In the genomic region with DNA sequence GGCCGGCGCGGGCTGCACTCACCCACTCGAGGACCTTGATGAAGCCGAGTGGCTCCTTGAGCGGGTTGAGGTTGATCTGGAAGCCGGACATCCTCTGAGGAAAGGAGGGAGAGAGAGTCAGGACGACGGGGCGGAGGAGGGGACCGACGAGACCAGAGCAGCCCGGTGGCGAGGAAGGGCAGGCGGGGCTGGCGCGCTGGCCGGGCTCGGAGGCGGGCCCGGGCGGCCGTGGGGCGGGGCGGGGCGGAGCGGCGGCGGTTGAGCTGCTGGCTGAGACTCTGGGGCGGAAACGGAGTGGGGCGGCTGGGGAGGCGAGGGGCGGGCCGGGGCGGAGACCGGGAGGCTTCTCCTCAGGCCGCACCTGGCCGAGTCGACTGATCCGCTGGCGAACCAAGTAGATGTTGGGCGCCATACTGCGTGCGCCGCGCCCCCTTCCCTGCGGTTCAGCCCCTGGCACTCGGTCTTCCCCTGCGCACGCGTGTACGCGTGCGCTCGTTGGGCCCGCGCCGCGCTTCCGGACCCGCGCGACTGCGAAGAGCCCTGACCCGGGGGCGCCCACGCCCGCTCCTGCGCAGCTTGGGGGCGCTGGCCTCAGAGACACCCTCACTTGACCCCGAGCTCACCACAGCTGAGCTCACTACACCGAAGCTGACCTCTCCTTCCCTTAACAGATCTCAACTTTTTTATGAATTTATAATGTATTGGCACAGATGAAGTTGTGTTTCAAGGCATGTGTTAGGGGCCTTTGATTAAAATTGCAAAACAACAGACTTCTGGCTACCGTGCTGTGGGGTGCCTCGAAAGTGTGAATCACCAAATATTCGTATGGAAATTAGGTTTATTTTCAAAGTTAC, we compare ENCODE assay signal across 1 cellular context.
TF ChIP-seq lines count a peak whose summit lies in the region.

SYPL1 (minus strand) TSS at position 195 of the 854 bp plus-strand sequence; CDS start at position 91, 104 bp downstream.

TF ChIP-seq in K562, 482 proteins besides CTCF, POLR2A, EP300 and RAD21 (continued from another document and continues in another):
- no peak for TF ChIP-seq ZNF407 (IDR thresholded peaks at IDR 0.05; ENCODE audit: low read depth)
- TF ChIP-seq ZNF408 (CRISPR knock-in tag; IDR thresholded peaks at IDR 0.05; ENCODE audit: low read depth): no peak
- TF ChIP-seq ZNF57 (CRISPR knock-in tag; IDR thresholded peaks at IDR 0.05): no peak
- TF ChIP-seq RCOR1 (IDR thresholded peaks at IDR 0.05; ENCODE audit: borderline replicate concordance in 1 of 2, low read depth in 2 of 2, low read length in 2 of 2): 0 out of 4 replicates have a peak, but pooled peaks of 1 of the 2 experiments have one; percentile 10
- TF ChIP-seq HDAC8 (tag; IDR thresholded peaks at IDR 0.05): 0 out of 2 replicates have a peak, but pooled peaks have one; percentile 33
- TF ChIP-seq CCAR2 (IDR thresholded peaks at IDR 0.05; ENCODE audit: low read depth, low read length): no peak
- no peak; a peak in 1 of 4 replicates for TF ChIP-seq CSDE1 (IDR thresholded peaks at IDR 0.05)
- TF ChIP-seq POLR3G (IDR thresholded peaks at IDR 0.05; ENCODE audit: extremely low read depth, insufficient read length, insufficient replicate concordance): no peak
- TF ChIP-seq, protein P1, sequence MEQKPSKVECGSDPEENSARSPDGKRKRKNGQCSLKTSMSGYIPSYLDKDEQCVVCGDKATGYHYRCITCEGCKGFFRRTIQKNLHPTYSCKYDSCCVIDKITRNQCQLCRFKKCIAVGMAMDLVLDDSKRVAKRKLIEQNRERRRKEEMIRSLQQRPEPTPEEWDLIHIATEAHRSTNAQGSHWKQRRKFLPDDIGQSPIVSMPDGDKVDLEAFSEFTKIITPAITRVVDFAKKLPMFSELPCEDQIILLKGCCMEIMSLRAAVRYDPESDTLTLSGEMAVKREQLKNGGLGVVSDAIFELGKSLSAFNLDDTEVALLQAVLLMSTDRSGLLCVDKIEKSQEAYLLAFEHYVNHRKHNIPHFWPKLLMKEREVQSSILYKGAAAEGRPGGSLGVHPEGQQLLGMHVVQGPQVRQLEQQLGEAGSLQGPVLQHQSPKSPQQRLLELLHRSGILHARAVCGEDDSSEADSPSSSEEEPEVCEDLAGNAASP (IDR thresholded peaks at IDR 0.05): no peak
- no peak for TF ChIP-seq NELFE (IDR thresholded peaks at IDR 0.05; ENCODE audit: insufficient read depth, insufficient read length)
- TF ChIP-seq ZBTB11 (CRISPR knock-in tag; IDR thresholded peaks at IDR 0.05): peak in 2 of 3 experiments; percentile 3 to 73; a peak in 1 of 6 replicates
- TF ChIP-seq SIRT6 (IDR thresholded peaks at IDR 0.05; ENCODE audit: low read depth, low read length): no peak
- no peak for TF ChIP-seq EHMT2 (IDR thresholded peaks at IDR 0.05)
- no peak for TF ChIP-seq ZC3H4 (CRISPR knock-in tag; IDR thresholded peaks at IDR 0.05; ENCODE audit: borderline replicate concordance)
- no peak for TF ChIP-seq ZNF561 (CRISPR knock-in tag; conservative IDR thresholded peaks at IDR 0.05)
- 0 out of 2 replicates have a peak, but pooled peaks have one; percentile 18 for TF ChIP-seq LEF1 (IDR thresholded peaks at IDR 0.05)
- TF ChIP-seq, protein P2, sequence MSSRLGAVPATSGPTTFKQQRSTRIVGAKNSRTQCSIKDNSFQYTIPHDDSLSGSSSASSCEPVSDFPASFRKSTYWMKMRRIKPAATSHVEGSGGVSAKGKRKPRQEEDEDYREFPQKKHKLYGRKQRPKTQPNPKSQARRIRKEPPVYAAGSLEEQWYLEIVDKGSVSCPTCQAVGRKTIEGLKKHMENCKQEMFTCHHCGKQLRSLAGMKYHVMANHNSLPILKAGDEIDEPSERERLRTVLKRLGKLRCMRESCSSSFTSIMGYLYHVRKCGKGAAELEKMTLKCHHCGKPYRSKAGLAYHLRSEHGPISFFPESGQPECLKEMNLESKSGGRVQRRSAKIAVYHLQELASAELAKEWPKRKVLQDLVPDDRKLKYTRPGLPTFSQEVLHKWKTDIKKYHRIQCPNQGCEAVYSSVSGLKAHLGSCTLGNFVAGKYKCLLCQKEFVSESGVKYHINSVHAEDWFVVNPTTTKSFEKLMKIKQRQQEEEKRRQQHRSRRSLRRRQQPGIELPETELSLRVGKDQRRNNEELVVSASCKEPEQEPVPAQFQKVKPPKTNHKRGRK (tag; IDR thresholded peaks at IDR 0.05): no peak
- TF ChIP-seq, protein P3, sequence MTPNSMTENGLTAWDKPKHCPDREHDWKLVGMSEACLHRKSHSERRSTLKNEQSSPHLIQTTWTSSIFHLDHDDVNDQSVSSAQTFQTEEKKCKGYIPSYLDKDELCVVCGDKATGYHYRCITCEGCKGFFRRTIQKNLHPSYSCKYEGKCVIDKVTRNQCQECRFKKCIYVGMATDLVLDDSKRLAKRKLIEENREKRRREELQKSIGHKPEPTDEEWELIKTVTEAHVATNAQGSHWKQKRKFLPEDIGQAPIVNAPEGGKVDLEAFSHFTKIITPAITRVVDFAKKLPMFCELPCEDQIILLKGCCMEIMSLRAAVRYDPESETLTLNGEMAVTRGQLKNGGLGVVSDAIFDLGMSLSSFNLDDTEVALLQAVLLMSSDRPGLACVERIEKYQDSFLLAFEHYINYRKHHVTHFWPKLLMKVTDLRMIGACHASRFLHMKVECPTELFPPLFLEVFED (CRISPR knock-in tag; conservative IDR thresholded peaks at IDR 0.05): no peak
- TF ChIP-seq RUNX1 (IDR thresholded peaks at IDR 0.05; ENCODE audit: low read depth): no peak
- TF ChIP-seq ARHGAP35 (IDR thresholded peaks at IDR 0.05; ENCODE audit: partially characterized antibody): no peak
- TF ChIP-seq ZFPM2 (CRISPR knock-in tag; IDR thresholded peaks at IDR 0.05): peak; percentile 82
- TF ChIP-seq NCOA2 (IDR thresholded peaks at IDR 0.05; ENCODE audit: partially characterized antibody in 2 of 2): no peak
- TF ChIP-seq GABPB2 (CRISPR knock-in tag; conservative IDR thresholded peaks at IDR 0.05): no peak
- TF ChIP-seq, protein P4, sequence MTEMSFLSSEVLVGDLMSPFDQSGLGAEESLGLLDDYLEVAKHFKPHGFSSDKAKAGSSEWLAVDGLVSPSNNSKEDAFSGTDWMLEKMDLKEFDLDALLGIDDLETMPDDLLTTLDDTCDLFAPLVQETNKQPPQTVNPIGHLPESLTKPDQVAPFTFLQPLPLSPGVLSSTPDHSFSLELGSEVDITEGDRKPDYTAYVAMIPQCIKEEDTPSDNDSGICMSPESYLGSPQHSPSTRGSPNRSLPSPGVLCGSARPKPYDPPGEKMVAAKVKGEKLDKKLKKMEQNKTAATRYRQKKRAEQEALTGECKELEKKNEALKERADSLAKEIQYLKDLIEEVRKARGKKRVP (CRISPR knock-in tag; IDR thresholded peaks at IDR 0.05): peak; percentile 57; the same call in 1 of the 2 replicates
- no peak for TF ChIP-seq ZNF696 (CRISPR knock-in tag; conservative IDR thresholded peaks at IDR 0.05)
- TF ChIP-seq CBFA2T3 (IDR thresholded peaks at IDR 0.05): peak; percentile 44; the same call in 1 of the 2 replicates
- 0 out of 2 replicates have a peak, but pooled peaks have one; percentile 60 for TF ChIP-seq ZNF212 (CRISPR knock-in tag; IDR thresholded peaks at IDR 0.05)
- no peak for TF ChIP-seq WHSC1 (IDR thresholded peaks at IDR 0.05; ENCODE audit: low read length)
- TF ChIP-seq RBM22 (IDR thresholded peaks at IDR 0.05; ENCODE audit: low read depth, low read length, poor library complexity, severe bottlenecking): no peak
- no peak for TF ChIP-seq ZSCAN32 (CRISPR knock-in tag; IDR thresholded peaks at IDR 0.05)
- TF ChIP-seq, protein P5, sequence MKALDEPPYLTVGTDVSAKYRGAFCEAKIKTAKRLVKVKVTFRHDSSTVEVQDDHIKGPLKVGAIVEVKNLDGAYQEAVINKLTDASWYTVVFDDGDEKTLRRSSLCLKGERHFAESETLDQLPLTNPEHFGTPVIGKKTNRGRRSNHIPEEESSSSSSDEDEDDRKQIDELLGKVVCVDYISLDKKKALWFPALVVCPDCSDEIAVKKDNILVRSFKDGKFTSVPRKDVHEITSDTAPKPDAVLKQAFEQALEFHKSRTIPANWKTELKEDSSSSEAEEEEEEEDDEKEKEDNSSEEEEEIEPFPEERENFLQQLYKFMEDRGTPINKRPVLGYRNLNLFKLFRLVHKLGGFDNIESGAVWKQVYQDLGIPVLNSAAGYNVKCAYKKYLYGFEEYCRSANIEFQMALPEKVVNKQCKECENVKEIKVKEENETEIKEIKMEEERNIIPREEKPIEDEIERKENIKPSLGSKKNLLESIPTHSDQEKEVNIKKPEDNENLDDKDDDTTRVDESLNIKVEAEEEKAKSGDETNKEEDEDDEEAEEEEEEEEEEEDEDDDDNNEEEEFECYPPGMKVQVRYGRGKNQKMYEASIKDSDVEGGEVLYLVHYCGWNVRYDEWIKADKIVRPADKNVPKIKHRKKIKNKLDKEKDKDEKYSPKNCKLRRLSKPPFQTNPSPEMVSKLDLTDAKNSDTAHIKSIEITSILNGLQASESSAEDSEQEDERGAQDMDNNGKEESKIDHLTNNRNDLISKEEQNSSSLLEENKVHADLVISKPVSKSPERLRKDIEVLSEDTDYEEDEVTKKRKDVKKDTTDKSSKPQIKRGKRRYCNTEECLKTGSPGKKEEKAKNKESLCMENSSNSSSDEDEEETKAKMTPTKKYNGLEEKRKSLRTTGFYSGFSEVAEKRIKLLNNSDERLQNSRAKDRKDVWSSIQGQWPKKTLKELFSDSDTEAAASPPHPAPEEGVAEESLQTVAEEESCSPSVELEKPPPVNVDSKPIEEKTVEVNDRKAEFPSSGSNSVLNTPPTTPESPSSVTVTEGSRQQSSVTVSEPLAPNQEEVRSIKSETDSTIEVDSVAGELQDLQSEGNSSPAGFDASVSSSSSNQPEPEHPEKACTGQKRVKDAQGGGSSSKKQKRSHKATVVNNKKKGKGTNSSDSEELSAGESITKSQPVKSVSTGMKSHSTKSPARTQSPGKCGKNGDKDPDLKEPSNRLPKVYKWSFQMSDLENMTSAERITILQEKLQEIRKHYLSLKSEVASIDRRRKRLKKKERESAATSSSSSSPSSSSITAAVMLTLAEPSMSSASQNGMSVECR (CRISPR knock-in tag; IDR thresholded peaks at IDR 0.05): peak; percentile 62
- peak; percentile 86 for TF ChIP-seq ETV5 (CRISPR knock-in tag; IDR thresholded peaks at IDR 0.05; ENCODE audit: low read depth)
- no peak for TF ChIP-seq STAT5B (CRISPR knock-in tag; IDR thresholded peaks at IDR 0.05)
- no peak for TF ChIP-seq SMAD1 (IDR thresholded peaks at IDR 0.05; ENCODE audit: low read depth, low read length, partially characterized antibody)
